ENCODE assay signal across 1 cellular context in genomic region chr1:53442297-53442696, GRCh38.
TF ChIP-seq lines count a peak whose summit lies in the region.

No MANE protein-coding gene starts in this region.

TF ChIP-seq in H1, 55 proteins besides CTCF, POLR2A, EP300 and RAD21 (continued from another document):
- TF ChIP-seq YY1 (IDR thresholded peaks at IDR 0.05; ENCODE audit: low read depth, low read length) (no peak), SIN3A (conservative IDR thresholded peaks at IDR 0.05 in 1 of 2, IDR thresholded peaks at IDR 0.05 in 1 of 2; ENCODE audit: low read depth in 1 of 2, low read length in 2 of 2) (no peak), TBP (IDR thresholded peaks at IDR 0.05; ENCODE audit: low read depth, low read length) (no peak), BACH1 (IDR thresholded peaks at IDR 0.05; ENCODE audit: low read length) (no peak), CBX8 (IDR thresholded peaks at IDR 0.05; ENCODE audit: borderline replicate concordance, low read depth, low read length) (no peak), NANOG (IDR thresholded peaks at IDR 0.05; ENCODE audit: insufficient read depth, low read depth, low read length, poor library complexity, severe bottlenecking) (no peak), CHD7 (IDR thresholded peaks at IDR 0.05; ENCODE audit: insufficient replicate concordance, low read length) (no peak), USF2 (IDR thresholded peaks at IDR 0.05; ENCODE audit: low read length) (no peak), SIX5 (IDR thresholded peaks at IDR 0.05; ENCODE audit: low read depth, low read length) (no peak), CREB1 (IDR thresholded peaks at IDR 0.05) (no peak), ATF3 (IDR thresholded peaks at IDR 0.05; ENCODE audit: insufficient read depth, low read depth, low read length) (no peak), RXRA (IDR thresholded peaks at IDR 0.05; ENCODE audit: insufficient read depth, low read depth, low read length) (no peak), E2F6 (IDR thresholded peaks at IDR 0.05) (no peak), SP1 (IDR thresholded peaks at IDR 0.05; ENCODE audit: low read depth, low read length) (no peak)
